ENCODE assay signal across 1 cellular context in genomic region chr11:119420631-119421030, GRCh38.
TF ChIP-seq lines count a peak whose summit lies in the region.

No MANE protein-coding gene starts in this region.

TF ChIP-seq in neural cell, 6 proteins besides CTCF, POLR2A, EP300 and RAD21:
- TF ChIP-seq EZH2 (IDR thresholded peaks at IDR 0.05; ENCODE audit: borderline replicate concordance, insufficient read depth, low read length, poor library complexity, severe bottlenecking) (no peak), POLR2AphosphoS5 (IDR thresholded peaks at IDR 0.05) (no peak), REST (IDR thresholded peaks at IDR 0.05; ENCODE audit: borderline replicate concordance) (no peak)
TF ChIP-seq in neural cell: peak in this region for 0.
